9 cellular contexts compared by ENCODE assay signal in the genomic region with DNA sequence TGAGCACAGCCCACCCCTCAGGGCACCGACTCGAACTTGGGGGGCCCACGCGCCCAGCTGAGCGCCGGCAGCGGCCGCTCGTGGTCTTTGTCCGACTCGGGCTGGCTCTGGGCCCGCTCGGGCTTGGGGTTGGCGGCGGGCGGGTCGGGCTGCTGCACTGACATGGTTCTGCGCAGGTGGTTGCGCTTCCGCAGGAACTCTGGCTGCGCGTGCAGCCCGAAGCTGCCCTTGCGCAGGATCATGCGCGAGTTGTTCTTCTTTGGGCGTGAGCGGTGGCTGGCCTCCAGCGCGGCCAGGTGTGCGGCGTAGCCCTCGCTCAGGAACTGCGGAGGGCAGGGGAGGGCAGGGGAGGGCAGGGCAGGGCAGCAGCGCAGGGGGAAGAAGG. TPM values are rescaled to one million over a fixed set of nuclear protein-coding genes. Genes with fewer than 3 reads are reported as not detected.
DNase-seq lines count a peak whose midpoint lies in the region; ATAC-seq, FAIRE-seq and TF ChIP-seq lines count a peak whose summit lies in the region.
"Had no signal": no experiment of that assay in that cellular context is flagged by ENCODE, and none has a peak within 500 bp of the region (broad histone marks: within the 10 kb centered on the region; RNA-seq: fewer than 3 reads in every experiment).

No MANE protein-coding gene starts in this region.

- H3K27me3 Mint-ChIP-seq in MCF 10A (ENCODE audit: insufficient read depth, unreplicated experiment) (no peaks in the 10 kb centered on the region), astrocyte (ENCODE audit: low read depth, unreplicated experiment) (peaks cover 42% of the 10 kb centered on the region)

- H3K27ac ChIP-seq in breast epithelium (peak overlapping the region in 1 of 2 donors; percentile 43), astrocyte (ENCODE audit: low read depth, low read length) (no peak overlapping the region), vagina (no peak overlapping the region)

- H3K4me1 ChIP-seq in breast epithelium: no peaks in the 10 kb centered on the region
- H3K4me1 ChIP-seq in astrocyte (ENCODE audit: insufficient read depth, low read length): peaks cover 10% of the 10 kb centered on the region
- peaks cover 8% of the 10 kb centered on the region for H3K4me1 ChIP-seq in vagina

- H3K4me2 ChIP-seq in astrocyte (ENCODE audit: low read length): peak overlapping the region; percentile 76

- H3K27me3 ChIP-seq in breast epithelium (no peaks in the 10 kb centered on the region), astrocyte (ENCODE audit: insufficient read depth, low read length) (peaks cover 7% of the 10 kb centered on the region), vagina (no peaks in the 10 kb centered on the region)

- BruUV-seq in MCF 10A (replicated peaks; lab: Mats Ljungman, UMichigan): no TSS peak

- no peak for DNase-seq in breast epithelium (ENCODE audit: low spot score in 2 of 2)
- no peak for DNase-seq in MCF 10A (ENCODE audit: unreplicated experiment)
- DNase-seq in astrocyte (ENCODE audit: low read depth): peak; percentile 14
- peak; percentile 88 for DNase-seq in left kidney (ENCODE audit: low read depth, low spot score)
- DNase-seq in vagina (ENCODE audit: extremely low spot score in 2 of 2): no peak
- no peak for DNase-seq in OCI-M2 (lab: John Stamatoyannopoulos, UW; ENCODE audit: unreplicated experiment)
- DNase-seq in HuH-7 (ENCODE audit: low spot score): no peak

- no peak overlapping the region for H3K9ac ChIP-seq in astrocyte (ENCODE audit: low read length)

- H3K4me1 Mint-ChIP-seq in MCF 10A (ENCODE audit: insufficient read depth, unreplicated experiment) (peaks cover 16% of the 10 kb centered on the region), astrocyte (ENCODE audit: low read depth, unreplicated experiment) (peaks cover 8% of the 10 kb centered on the region)

- peaks cover 17% of the 10 kb centered on the region for H3K36me3 Mint-ChIP-seq in MCF 10A (ENCODE audit: insufficient read depth, unreplicated experiment)
- H3K36me3 Mint-ChIP-seq in astrocyte (ENCODE audit: low read depth, unreplicated experiment): no peaks in the 10 kb centered on the region

- H3K4me3 ChIP-seq in breast epithelium (peak overlapping the region in 2 of 3 donors; percentile 44 to 62), astrocyte (ENCODE audit: insufficient read depth, low read depth, low read length) (no peak overlapping the region), vagina (peak overlapping the region; percentile 10 to 21)

- POLR2A ChIA-PET in MCF 10A (lab: Yijun Ruan, JAX): no interaction called here

- no peak overlapping the region for H3K27ac Mint-ChIP-seq in MCF 10A (ENCODE audit: low read depth, unreplicated experiment)
- H3K27ac Mint-ChIP-seq in astrocyte (ENCODE audit: unreplicated experiment): no peak overlapping the region

- no peak overlapping the region for H3K4me3 Mint-ChIP-seq in MCF 10A (ENCODE audit: unreplicated experiment)
- no peak overlapping the region for H3K4me3 Mint-ChIP-seq in astrocyte (ENCODE audit: unreplicated experiment)

- TF ChIP-seq CTCF in breast epithelium (IDR thresholded peaks at IDR 0.05) (no peak), MCF 10A (IDR thresholded peaks at IDR 0.05; ENCODE audit: unreplicated experiment) (no peak), astrocyte (IDR thresholded peaks at IDR 0.05; ENCODE audit: insufficient read depth, low read depth, low read length) (no peak), vagina (IDR thresholded peaks at IDR 0.05) (no peak)

- H3K79me2 ChIP-seq in astrocyte (ENCODE audit: insufficient read depth, low read length): no peaks in the 10 kb centered on the region

- FAIRE-seq in astrocyte (lab: Jason Lieb, UNC): no peak

- H3K9me3 Mint-ChIP-seq in MCF 10A (ENCODE audit: unreplicated experiment) (no peaks in the 10 kb centered on the region), astrocyte (ENCODE audit: unreplicated experiment) (no peaks in the 10 kb centered on the region)

- intact Hi-C loops in breast epithelium (cut with DNase I; ENCODE audit: low total_unique reads) (no loop called here), MCF 10A (cut with micrococcal nuclease) (no loop called here), vagina (cut with DNase I) (no loop called here)

- H4K20me1 ChIP-seq in astrocyte (ENCODE audit: insufficient read depth, low read length): no peaks in the 10 kb centered on the region

- H3K9me3 ChIP-seq in breast epithelium (no peaks in the 10 kb centered on the region), astrocyte (ENCODE audit: insufficient read depth, low read depth, low read length) (no peaks in the 10 kb centered on the region), vagina (no peaks in the 10 kb centered on the region)

- no peak for TF ChIP-seq POLR2A in breast epithelium (IDR thresholded peaks at IDR 0.05)
- no peak for TF ChIP-seq POLR2A in vagina (IDR thresholded peaks at IDR 0.05)

- ATAC-seq in HG03025 (IDR thresholded peaks at IDR 0.05; ENCODE audit: low FRiP score, unreplicated experiment): no peak

- H3K36me3 ChIP-seq in breast epithelium (no peaks in the 10 kb centered on the region), astrocyte (ENCODE audit: insufficient read depth, low read length) (no peaks in the 10 kb centered on the region), vagina (no peaks in the 10 kb centered on the region)

- H2AFZ ChIP-seq in astrocyte (ENCODE audit: low read depth, low read length): peak overlapping the region; percentile 18

- CTCF ChIA-PET in MCF 10A (lab: Yijun Ruan, JAX): no interaction called here

RNA-seq across cellular contexts. Expression of a gene that starts 11.1 kb away (rescaled TPM):
- 1 to 10 TPM in 1 of 3 donors, not detected in 2; 4.3 TPM for total RNA-seq in breast epithelium
- 11.0 and 21.7 TPM in 2 replicates for total RNA-seq in MCF 10A (2022)
- 1.1 and 2.6 TPM in 2 replicates for total RNA-seq in astrocyte
- 0.74 TPM for total RNA-seq in vagina

RNA-seq across cellular contexts. Expression of a gene that starts 20.4 kb away (rescaled TPM):
- total RNA-seq in breast epithelium (not detected), MCF 10A (2022) (not detected in 2 replicates), astrocyte (not detected in 2 replicates), vagina (not detected)
- total RNA-seq: urinary bladder had no signal

Comparison
In these comparisons a context has a peak if more than half of its experiments do, and no peak if none do; other contexts are left out.
1. DNase-seq: peak in astrocyte (single experiment) and left kidney (single experiment); none in breast epithelium (0 of 2), MCF 10A (single experiment), vagina (0 of 2), OCI-M2 (single experiment) and HuH-7 (single experiment).